ENCODE assay signal across 20 cellular contexts in genomic region chr13:24652346-24652745, GRCh38. TPM values are rescaled to one million over a fixed set of nuclear protein-coding genes. Genes with fewer than 3 reads are reported as not detected.
A peak's percentile ranks its signal among the peaks of the same experiment; 100 is the strongest.
DNase-seq lines count a peak whose midpoint lies in the region; TF ChIP-seq lines count a peak whose summit lies in the region.
"Had no signal": no experiment of that assay in that cellular context is flagged by ENCODE, and none has a peak within 500 bp of the region (broad histone marks: within the 10 kb centered on the region; RNA-seq: fewer than 3 reads in every experiment).

No MANE protein-coding gene starts in this region.

- H3K9me3 ChIP-seq in PC-9 (ENCODE audit: insufficient read depth, low read depth) (no peaks in the 10 kb centered on the region), H9 (ENCODE audit: control insufficient read depth, low read depth, low read length) (no peaks in the 10 kb centered on the region)
- H3K9me3 ChIP-seq: BE2C, HAP-1 had no signal

- H3K36me3 Mint-ChIP-seq in nephron (ENCODE audit: low read depth) (no peaks in the 10 kb centered on the region), type B pancreatic cell (peaks cover 3% of the 10 kb centered on the region), H9 (ENCODE audit: insufficient read depth in 1 of 3, low read depth in 3 of 3) (no peaks in the 10 kb centered on the region)
- H3K36me3 Mint-ChIP-seq: CD4-positive, CD25-positive, alpha-beta regulatory T cell had no signal

- no peak overlapping the region for H3K23ac ChIP-seq in H9 (ENCODE audit: insufficient read length, low read depth, low read length)

- H3K4me1 ChIP-seq in PC-9 (replicated peaks; ENCODE audit: insufficient read depth), result peaks cover 29% of the 10 kb centered on the region
- no peaks in the 10 kb centered on the region for H3K4me1 ChIP-seq in H9 (ENCODE audit: insufficient read depth, low read length)
- H3K4me1 ChIP-seq: BE2C, HAP-1 had no signal

- no peaks in the 10 kb centered on the region for H3K9me2 ChIP-seq in PC-9 (ENCODE audit: insufficient read depth)

- H2AFZ ChIP-seq in PC-9, result 0 out of 2 replicates have a peak overlapping the region, but pooled peaks have one; percentile 68
- no peak overlapping the region for H2AFZ ChIP-seq in H9 (ENCODE audit: low read length)
- H2AFZ ChIP-seq: GM23248 had no signal

- H3K9me3 Mint-ChIP-seq in nephron, result no peaks in the 10 kb centered on the region
- peaks cover 8% of the 10 kb centered on the region for H3K9me3 Mint-ChIP-seq in type B pancreatic cell
- no peaks in the 10 kb centered on the region; a peak in 1 of 5 replicates for H3K9me3 Mint-ChIP-seq in H9
- H3K9me3 Mint-ChIP-seq: CD4-positive, CD25-positive, alpha-beta regulatory T cell had no signal

- H4K8ac ChIP-seq in H9 (replicated peaks; ENCODE audit: insufficient read length, low read depth, low read length), result no peak overlapping the region

- DNase-seq in PC-9 (no peak), epithelial cell of prostate (ENCODE audit: low read depth, low spot score) (no peak), type B pancreatic cell (ENCODE audit: extremely low spot score, unreplicated experiment) (no peak), H9 (no peak), NCI-H524 treated with DMSO at 0.1 percent for 48 hours (lab: John Stamatoyannopoulos, UW) (no peak), KG1 (lab: John Stamatoyannopoulos, UW) (no peak)
- DNase-seq: BE2C; CD4-positive, CD25-positive, alpha-beta regulatory T cell; DMS79 treated with DMSO at 0.1 percent for 48 hours; GM23248; KBM-7; NCI-H1105; NCI-H146; NCI-H2029; NCI-H226; Right ventricle myocardium superior had no signal

- no peaks in the 10 kb centered on the region for H3K79me1 ChIP-seq in H9 (ENCODE audit: insufficient read depth, low read depth, low read length, poor library complexity, severe bottlenecking)

- WGBS in H9 (ENCODE audit: extremely low coverage, insufficient read length, low lambda C conversion rate), result no CpG with 5 or more reads among the region's 3 CpGs

- POLR2A ChIA-PET in PC-9 (lab: Charles Lee; ENCODE audit: unreplicated experiment), result interaction anchor here (0.6 kb wide), 1 partner anchor 16 kb away, joined by 3 read pairs; no protein-coding TSS in a partner anchor

- H3K4ac ChIP-seq in H9 (ENCODE audit: low read depth, low read length), result no peak overlapping the region

- CTCF ChIA-PET in PC-9 (lab: Charles Lee), result no interaction called here

- H3K79me2 ChIP-seq in PC-9 (ENCODE audit: low read depth) (no peaks in the 10 kb centered on the region), H9 (ENCODE audit: insufficient read depth, low read length) (no peaks in the 10 kb centered on the region)

- no peaks in the 10 kb centered on the region for H3F3A ChIP-seq in PC-9 (ENCODE audit: insufficient read depth, low read depth)

- no peak overlapping the region for H3T11ph ChIP-seq in H9 (ENCODE audit: low read length)

- H3K27ac Mint-ChIP-seq in nephron, result peak overlapping the region; percentile 68 to 87 (median 85)
- H3K27ac Mint-ChIP-seq in type B pancreatic cell, result peak overlapping the region; percentile 85
- H3K27ac Mint-ChIP-seq in H9, result no peak overlapping the region

- no peaks in the 10 kb centered on the region for H3K27me3 ChIP-seq in PC-9 (ENCODE audit: insufficient read depth, low read depth)
- no peaks in the 10 kb centered on the region for H3K27me3 ChIP-seq in H9 (ENCODE audit: insufficient read depth, low read length)
- H3K27me3 ChIP-seq: BE2C had no signal

- H3K23me2 ChIP-seq in H9 (ENCODE audit: insufficient read length, low read depth, low read length, poor library complexity, severe bottlenecking), result no peaks in the 10 kb centered on the region

- H4K91ac ChIP-seq in H9 (ENCODE audit: insufficient read length, low read depth, low read length), result no peak overlapping the region

- H3K4me2 ChIP-seq in PC-9, result peak overlapping the region; percentile 58
- H3K4me2 ChIP-seq in H9 (ENCODE audit: insufficient read depth, insufficient read length, low read length), result no peak overlapping the region

- H3K56ac ChIP-seq in H9 (ENCODE audit: insufficient read length, low read depth, low read length), result no peak overlapping the region

- H3K4me1 Mint-ChIP-seq in nephron (peaks cover 16% of the 10 kb centered on the region), type B pancreatic cell (ENCODE audit: unreplicated experiment) (peaks cover 16% of the 10 kb centered on the region), H9 (peaks cover 15 to 17% of the 10 kb centered on the region in 2 experiments)

- H3K36me3 ChIP-seq in PC-9 (ENCODE audit: low read depth), result no peaks in the 10 kb centered on the region
- H3K36me3 ChIP-seq: BE2C, HAP-1 had no signal

- H3K9ac ChIP-seq in H9 (ENCODE audit: extremely low read depth, insufficient read length, low read length), result no peak overlapping the region
- H3K9ac ChIP-seq: GM23248 had no signal

- TF ChIP-seq CTCF in PC-9 (conservative IDR thresholded peaks at IDR 0.05), result no peak
- TF ChIP-seq CTCF in nephron (IDR thresholded peaks at IDR 0.05; ENCODE audit: unreplicated experiment in 3 of 3), result no peak
- TF ChIP-seq CTCF in type B pancreatic cell (conservative IDR thresholded peaks at IDR 0.05), result no peak
- no peak for TF ChIP-seq CTCF in H9 (conservative IDR thresholded peaks at IDR 0.05)

- H3K4me3 Mint-ChIP-seq in nephron (no peak overlapping the region), type B pancreatic cell (peak overlapping the region; percentile 23), H9 (no peak overlapping the region)
- H3K4me3 Mint-ChIP-seq: CD4-positive, CD25-positive, alpha-beta regulatory T cell had no signal

- intact Hi-C loops in PC-9 (cut with micrococcal nuclease; ENCODE audit: unreplicated experiment), result no loop called here

- no peak overlapping the region for H2BK20ac ChIP-seq in H9 (ENCODE audit: low read depth, low read length, poor library complexity, severe bottlenecking)

- H3K4me3 ChIP-seq in PC-9, result no peak overlapping the region
- H3K4me3 ChIP-seq: GM23248, HAP-1 had no signal

- H3K27me3 Mint-ChIP-seq in nephron (ENCODE audit: low read depth) (peaks cover 8% of the 10 kb centered on the region), type B pancreatic cell (no peaks in the 10 kb centered on the region), H9 (ENCODE audit: low read depth) (peaks cover 2% of the 10 kb centered on the region; the same call in 1 of the 2 replicates)

- no peak overlapping the region for H2BK15ac ChIP-seq in H9 (ENCODE audit: low read depth, low read length)

- H4K20me1 ChIP-seq in PC-9 (ENCODE audit: insufficient read depth) (no peaks in the 10 kb centered on the region), H9 (ENCODE audit: control insufficient read depth, insufficient read depth, insufficient read length) (no peaks in the 10 kb centered on the region)

- no peak overlapping the region for H2BK120ac ChIP-seq in H9 (ENCODE audit: low read depth, low read length, poor library complexity, severe bottlenecking)

- H3K27ac ChIP-seq in PC-9 (peak overlapping the region; percentile 48), epithelial cell of prostate (peak overlapping the region; percentile 57), H9 (ENCODE audit: insufficient read length, low read depth, low read length) (no peak overlapping the region)
- H3K27ac ChIP-seq: GM23248 had no signal

- H4K5ac ChIP-seq in H9 (ENCODE audit: insufficient read length, low read depth, low read length), result no peak overlapping the region

- H2BK5ac ChIP-seq in H9 (ENCODE audit: insufficient read length, low read length), result no peak overlapping the region

- no peak overlapping the region for H2BK12ac ChIP-seq in H9 (ENCODE audit: insufficient read length, low read depth, low read length)

- no peak overlapping the region for H3K18ac ChIP-seq in H9 (ENCODE audit: insufficient read length, low read depth, low read length)

- H3K14ac ChIP-seq in H9 (ENCODE audit: insufficient read depth, low read length), result no peak overlapping the region

- H2AK5ac ChIP-seq in H9 (ENCODE audit: insufficient read length, low read length), result no peak overlapping the region

- BruUV-seq in PC-9 (replicated peaks; lab: Mats Ljungman, UMichigan), result no TSS peak

RNA-seq across cellular contexts. Expression of gene ATP12A, which starts 27.9 kb away (rescaled TPM):
- 0.09 TPM in 1 of 2 replicates, not detected in the other for total RNA-seq in PC-9 (2021)
- total RNA-seq in type B pancreatic cell (ENCODE audit: low replicate concordance), result 19.0 and 23.6 TPM in 2 replicates
- total RNA-seq in H9 (2021), result 0.79 and 0.94 TPM in 2 replicates
- total RNA-seq: GM23248, HT1080, OCI-LY7, Right ventricle myocardium superior had no signal

Comparison
In these comparisons a context has a peak if more than half of its experiments do, and no peak if none do; other contexts are left out.
1. H3K27ac Mint-ChIP-seq: peak in nephron (3 of 3) and type B pancreatic cell (single experiment); none in H9 (0 of 3).
2. RNA of gene ATP12A, which starts 27.9 kb away (total RNA-seq): 19.0 to 23.6 TPM in type B pancreatic cell; 0.79 to 0.94 TPM in H9 and 0.09 TPM in PC-9; every median in the first group is over 10 times any median in the second.